ENCODE assay signal across 1 cellular context in genomic region chr7:152432735-152433134, GRCh38.
TF ChIP-seq lines count a peak whose summit lies in the region.

No MANE protein-coding gene starts in this region.

TF ChIP-seq in GM12878, 131 proteins besides CTCF, POLR2A, EP300 and RAD21:
- peak; percentile 90 for TF ChIP-seq MLLT1 (IDR thresholded peaks at IDR 0.05)
